ENCODE assay signal across 8 cellular contexts in genomic region chr3:154323921-154324738, GRCh38. TPM values are rescaled to one million over a fixed set of nuclear protein-coding genes. Genes with fewer than 3 reads are reported as not detected.
DNase-seq lines count a peak whose midpoint lies in the region; ATAC-seq and TF ChIP-seq lines count a peak whose summit lies in the region.

A gene with protein sequence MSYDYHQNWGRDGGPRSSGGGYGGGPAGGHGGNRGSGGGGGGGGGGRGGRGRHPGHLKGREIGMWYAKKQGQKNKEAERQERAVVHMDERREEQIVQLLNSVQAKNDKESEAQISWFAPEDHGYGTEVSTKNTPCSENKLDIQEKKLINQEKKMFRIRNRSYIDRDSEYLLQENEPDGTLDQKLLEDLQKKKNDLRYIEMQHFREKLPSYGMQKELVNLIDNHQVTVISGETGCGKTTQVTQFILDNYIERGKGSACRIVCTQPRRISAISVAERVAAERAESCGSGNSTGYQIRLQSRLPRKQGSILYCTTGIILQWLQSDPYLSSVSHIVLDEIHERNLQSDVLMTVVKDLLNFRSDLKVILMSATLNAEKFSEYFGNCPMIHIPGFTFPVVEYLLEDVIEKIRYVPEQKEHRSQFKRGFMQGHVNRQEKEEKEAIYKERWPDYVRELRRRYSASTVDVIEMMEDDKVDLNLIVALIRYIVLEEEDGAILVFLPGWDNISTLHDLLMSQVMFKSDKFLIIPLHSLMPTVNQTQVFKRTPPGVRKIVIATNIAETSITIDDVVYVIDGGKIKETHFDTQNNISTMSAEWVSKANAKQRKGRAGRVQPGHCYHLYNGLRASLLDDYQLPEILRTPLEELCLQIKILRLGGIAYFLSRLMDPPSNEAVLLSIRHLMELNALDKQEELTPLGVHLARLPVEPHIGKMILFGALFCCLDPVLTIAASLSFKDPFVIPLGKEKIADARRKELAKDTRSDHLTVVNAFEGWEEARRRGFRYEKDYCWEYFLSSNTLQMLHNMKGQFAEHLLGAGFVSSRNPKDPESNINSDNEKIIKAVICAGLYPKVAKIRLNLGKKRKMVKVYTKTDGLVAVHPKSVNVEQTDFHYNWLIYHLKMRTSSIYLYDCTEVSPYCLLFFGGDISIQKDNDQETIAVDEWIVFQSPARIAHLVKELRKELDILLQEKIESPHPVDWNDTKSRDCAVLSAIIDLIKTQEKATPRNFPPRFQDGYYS (minus strand): TSS chr3:154324487. CDS start chr3:154324416, 71 bp downstream.

- H3K27ac ChIP-seq in dorsolateral prefrontal cortex, result peak within 1 kb of the TSS; percentile 21 to 93 (median 86)
- peak within 1 kb of the TSS; percentile 86 to 91 (median 89) for H3K27ac ChIP-seq in right lobe of liver

- WGBS in right lobe of liver (ENCODE audit: insufficient coverage, low coverage, low lambda C conversion rate, missing lambda C conversion rate), result under 1% methylated on average over 33 of the region's 44 CpGs

- no peaks in the 10 kb centered on the region for H3K36me3 ChIP-seq in right lobe of liver

- no peaks in the 10 kb centered on the region for H3K9me3 Mint-ChIP-seq in CD14-positive monocyte

- H3K27ac Mint-ChIP-seq in CD14-positive monocyte, result peak within 1 kb of the TSS; percentile 96 to 99 (median 99)

- H3K27me3 ChIP-seq in dorsolateral prefrontal cortex (no peaks in the 10 kb centered on the region), right lobe of liver (no peaks in the 10 kb centered on the region)

- no peak for TF ChIP-seq CTCF in CD14-positive monocyte (IDR thresholded peaks at IDR 0.05)
- peak in 8 of 56 donors; percentile 5 to 44 (median 18) for TF ChIP-seq CTCF in dorsolateral prefrontal cortex (IDR thresholded peaks at IDR 0.05 in 54 of 56, conservative IDR thresholded peaks at IDR 0.05 in 2 of 56; ENCODE audit: low read depth in 1 of 56, partially characterized antibody in 56 of 56)
- no peak for TF ChIP-seq CTCF in right lobe of liver (IDR thresholded peaks at IDR 0.05)

- peaks cover 24% of the 10 kb centered on the region for H3K4me1 Mint-ChIP-seq in CD14-positive monocyte

- peaks cover 0 to 3% (median 2%) of the 10 kb centered on the region in 3 donors for H3K27me3 Mint-ChIP-seq in CD14-positive monocyte (ENCODE audit: low read depth in 3 of 3)

- H3K4me3 ChIP-seq in dorsolateral prefrontal cortex (peak within 1 kb of the TSS; percentile 61 to 97 (median 82)), right lobe of liver (peak within 1 kb of the TSS; percentile 76 to 87 (median 86))

- intact Hi-C loops in CD14-positive monocyte (cut with micrococcal nuclease), result loop anchor here in 1 of 2 donors (10.0 kb wide), 1 partner anchor 1541 kb away; no protein-coding TSS in a partner anchor
- intact Hi-C loops in dorsolateral prefrontal cortex (cut with DNase I), result loop anchor here (5.0 to 10.0 kb wide), 2 partner anchors 1162 to 1531 kb away; partner anchors contain the start of genes RAP2B (in 1 of the 2) and SLC33A1 (in 1 of the 2)
- intact Hi-C loops in right lobe of liver (cut with DNase I), result no loop called here

- peaks cover 0 to 30% (median 9%) of the 10 kb centered on the region in 4 donors for H3K4me1 ChIP-seq in right lobe of liver

- TF ChIP-seq POLR2A in right lobe of liver (IDR thresholded peaks at IDR 0.05), result peak; percentile 65

- no peaks in the 10 kb centered on the region for H3K9me3 ChIP-seq in right lobe of liver

- DNase-seq in CD14-positive monocyte (ENCODE audit: low spot score) (peak; percentile 87), NCI-H774 (lab: John Stamatoyannopoulos, UW) (peak; percentile 95), dorsolateral prefrontal cortex (peak; percentile 81 to 93 (median 92)), right lobe of liver (peak; percentile 87 to 89 (median 88))
- peak; percentile 88 to 90 for DNase-seq in activated CD4-positive, alpha-beta T cell treated with anti-CD3 and anti-CD28 coated beads, Interleukin-2, amount 50 U/mL, for 48 hours
- DNase-seq in stimulated activated CD4-positive, alpha-beta T cell treated with anti-CD3 and anti-CD28 coated beads, Interleukin-4, amount 100 ng/mL, for 4 hours, result peak; percentile 81 to 87

- peak within 1 kb of the TSS; percentile 86 to 97 for H3K4me3 Mint-ChIP-seq in CD14-positive monocyte

- ATAC-seq in GM19397 (IDR thresholded peaks at IDR 0.05; ENCODE audit: unreplicated experiment) (peak; percentile 96), HG03571 (IDR thresholded peaks at IDR 0.05; ENCODE audit: unreplicated experiment) (peak; percentile 97), right lobe of liver (peak; percentile 95 to 98 (median 97))

- H3K36me3 Mint-ChIP-seq in CD14-positive monocyte, result peaks cover 4 to 5% of the 10 kb centered on the region in 2 donors

RNA-seq across cellular contexts. Expression of the gene that starts here (rescaled TPM):
- polyA plus RNA-seq in CD14-positive monocyte, result 1 to 10 TPM; 4.7 to 5.7 TPM
- total RNA-seq in dorsolateral prefrontal cortex (100 to 1,000 TPM in 6 of 120 experiments, 10 to 100 TPM in 114; 49.3 to 112 (median 84.4) TPM), right lobe of liver (10 to 100 TPM; 17.6 to 39.1 (median 22.7) TPM)

Comparison
In these comparisons a context has a peak if more than half of its experiments do, and no peak if none do; other contexts are left out.
1. Peak in every context shown above with its lines: DNase-seq, ATAC-seq, H3K4me3 ChIP-seq and H3K27ac ChIP-seq.
2. intact Hi-C loops: an anchor here in dorsolateral prefrontal cortex (5.0 to 10.0 kb wide); none called in right lobe of liver.